Comparison of ENCODE assay signal across 1 cellular context in the genomic region with DNA sequence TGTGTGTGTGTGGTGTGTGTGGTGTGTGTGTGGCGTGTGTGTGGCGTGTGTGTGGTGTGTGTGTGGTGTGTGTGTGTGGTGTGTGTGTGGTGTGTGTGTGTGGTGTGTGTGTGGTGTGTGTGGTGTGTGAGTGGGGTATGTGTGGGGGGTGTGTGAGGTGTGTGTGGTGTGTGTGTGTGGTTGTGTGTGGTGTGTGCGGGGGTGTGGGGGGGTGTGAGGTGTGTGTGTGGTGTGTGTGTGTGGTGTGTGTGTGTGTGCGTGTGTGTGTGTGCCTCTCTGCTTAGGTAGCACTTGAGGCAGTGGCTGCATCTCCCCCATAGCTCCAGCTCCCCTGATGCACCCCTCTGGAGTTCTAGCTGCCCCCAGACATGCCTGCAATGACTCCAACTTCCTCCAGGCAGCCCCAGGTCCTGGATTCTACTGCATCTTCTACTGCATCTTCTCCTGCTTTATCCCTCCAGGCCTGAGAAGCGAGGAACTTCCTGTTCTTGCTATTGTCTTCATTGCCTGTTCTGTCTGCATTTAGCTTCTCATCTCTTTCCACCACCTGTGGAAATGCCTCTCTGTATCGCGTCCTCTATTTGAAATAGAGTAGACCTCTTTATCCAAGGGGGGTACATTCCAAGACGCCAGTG.
TF ChIP-seq lines count a peak whose summit lies in the region.

No MANE protein-coding gene starts in this region.

TF ChIP-seq in GM23338, 12 proteins besides CTCF, POLR2A, EP300 and RAD21:
- TF ChIP-seq, protein P1, sequence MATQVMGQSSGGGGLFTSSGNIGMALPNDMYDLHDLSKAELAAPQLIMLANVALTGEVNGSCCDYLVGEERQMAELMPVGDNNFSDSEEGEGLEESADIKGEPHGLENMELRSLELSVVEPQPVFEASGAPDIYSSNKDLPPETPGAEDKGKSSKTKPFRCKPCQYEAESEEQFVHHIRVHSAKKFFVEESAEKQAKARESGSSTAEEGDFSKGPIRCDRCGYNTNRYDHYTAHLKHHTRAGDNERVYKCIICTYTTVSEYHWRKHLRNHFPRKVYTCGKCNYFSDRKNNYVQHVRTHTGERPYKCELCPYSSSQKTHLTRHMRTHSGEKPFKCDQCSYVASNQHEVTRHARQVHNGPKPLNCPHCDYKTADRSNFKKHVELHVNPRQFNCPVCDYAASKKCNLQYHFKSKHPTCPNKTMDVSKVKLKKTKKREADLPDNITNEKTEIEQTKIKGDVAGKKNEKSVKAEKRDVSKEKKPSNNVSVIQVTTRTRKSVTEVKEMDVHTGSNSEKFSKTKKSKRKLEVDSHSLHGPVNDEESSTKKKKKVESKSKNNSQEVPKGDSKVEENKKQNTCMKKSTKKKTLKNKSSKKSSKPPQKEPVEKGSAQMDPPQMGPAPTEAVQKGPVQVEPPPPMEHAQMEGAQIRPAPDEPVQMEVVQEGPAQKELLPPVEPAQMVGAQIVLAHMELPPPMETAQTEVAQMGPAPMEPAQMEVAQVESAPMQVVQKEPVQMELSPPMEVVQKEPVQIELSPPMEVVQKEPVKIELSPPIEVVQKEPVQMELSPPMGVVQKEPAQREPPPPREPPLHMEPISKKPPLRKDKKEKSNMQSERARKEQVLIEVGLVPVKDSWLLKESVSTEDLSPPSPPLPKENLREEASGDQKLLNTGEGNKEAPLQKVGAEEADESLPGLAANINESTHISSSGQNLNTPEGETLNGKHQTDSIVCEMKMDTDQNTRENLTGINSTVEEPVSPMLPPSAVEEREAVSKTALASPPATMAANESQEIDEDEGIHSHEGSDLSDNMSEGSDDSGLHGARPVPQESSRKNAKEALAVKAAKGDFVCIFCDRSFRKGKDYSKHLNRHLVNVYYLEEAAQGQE (IDR thresholded peaks at IDR 0.05; ENCODE audit: unreplicated experiment), result no peak
- no peak for TF ChIP-seq NANOG (IDR thresholded peaks at IDR 0.05; ENCODE audit: borderline replicate concordance)
